Comparison of ENCODE assay signal across 8 cellular contexts in genomic region chr3:131026321-131027151, GRCh38. TPM values are rescaled to one million over a fixed set of nuclear protein-coding genes. Genes with fewer than 3 reads are reported as not detected.
DNase-seq lines count a peak whose midpoint lies in the region; ATAC-seq lines count a peak whose summit lies in the region.

Gene ASTE1 (minus strand): TSS chr3:131026825. CDS start chr3:131025306, 1,519 bp downstream.
Gene NEK11 (plus strand): TSS chr3:131026877. CDS start chr3:131029709, 2,832 bp downstream.

- H3K4me1 ChIP-seq in right cardiac atrium (ENCODE audit: control insufficient read depth, insufficient read depth, low read length) (no peaks in the 10 kb centered on the region), rectal smooth muscle tissue (ENCODE audit: control insufficient read depth, insufficient read depth, low read length) (peaks cover 13% of the 10 kb centered on the region), aorta (ENCODE audit: control insufficient read depth in 1 of 2, insufficient read depth in 2 of 2, low read length in 2 of 2) (peaks cover 4 to 6% of the 10 kb centered on the region in 2 donors)

- H3K27me3 Mint-ChIP-seq in T-helper 1 cell treated with Interleukin-12 subunit alpha and Interleukin-12 subunit beta and Interleukin-4 antibody, amounts not matched to agents 30 μg/mL and 1 μg/mL, for 36 hours (ENCODE audit: low read depth), result peaks cover 8% of the 10 kb centered on the region

- intact Hi-C loops in right cardiac atrium (cut with DNase I), result no loop called here
- intact Hi-C loops in aorta (cut with DNase I), result loop anchor here in 1 of 2 donors (10.0 kb wide), 1 partner anchor 132 kb away; the partner anchor contains the start of gene ATP2C1

- under 1% methylated on average over 56 of the region's 56 CpGs for WGBS in right cardiac atrium
- WGBS in aorta, 2 donors, result 0 to 1% methylated on average over 56 of the region's 56 CpGs

- peaks cover 30% of the 10 kb centered on the region for H3K4me1 Mint-ChIP-seq in T-helper 1 cell treated with Interleukin-12 subunit alpha and Interleukin-12 subunit beta and Interleukin-4 antibody, amounts not matched to agents 30 μg/mL and 1 μg/mL, for 36 hours (ENCODE audit: low read depth)

- H3K36me3 ChIP-seq in rectal smooth muscle tissue (ENCODE audit: control insufficient read depth, insufficient read depth, low read length), result no peaks in the 10 kb centered on the region
- H3K36me3 ChIP-seq in aorta (ENCODE audit: control insufficient read depth in 1 of 2, insufficient read depth in 2 of 2, low read length in 1 of 2), result peaks cover 0 to 2% of the 10 kb centered on the region in 2 donors

- ATAC-seq in GM18498 (IDR thresholded peaks at IDR 0.05; ENCODE audit: unreplicated experiment), result peak; percentile 99
- peak; percentile 99 for ATAC-seq in HG02885 (IDR thresholded peaks at IDR 0.05; ENCODE audit: poor library complexity, unreplicated experiment)
- ATAC-seq in right cardiac atrium, result peak; percentile 99 to 100
- peak; percentile 98 for ATAC-seq in aorta (ENCODE audit: low FRiP score)

- peak within 1 kb of the TSS; percentile 82 for H3K4me3 Mint-ChIP-seq in T-helper 1 cell treated with Interleukin-12 subunit alpha and Interleukin-12 subunit beta and Interleukin-4 antibody, amounts not matched to agents 30 μg/mL and 1 μg/mL, for 36 hours

- H3K27ac Mint-ChIP-seq in T-helper 1 cell treated with Interleukin-12 subunit alpha and Interleukin-12 subunit beta and Interleukin-4 antibody, amounts not matched to agents 30 μg/mL and 1 μg/mL, for 36 hours, result peak within 1 kb of the TSS; percentile 90

- DNase-seq in NCI-H1694 (lab: John Stamatoyannopoulos, UW), result peak; percentile 72
- peak in 57 of 58 donors; percentile 43 to 91 (median 82) for DNase-seq in anterior cingulate cortex (lab: John Stamatoyannopoulos, UW)
- DNase-seq in right cardiac atrium, result peak; percentile 92 to 97 (median 95)
- DNase-seq in aorta, result peak; percentile 95 to 97

- peak within 1 kb of the TSS; percentile 91 for H3K9ac ChIP-seq in rectal smooth muscle tissue (ENCODE audit: low read length)

- H3K4me3 ChIP-seq in right cardiac atrium (ENCODE audit: low read length) (peak within 1 kb of the TSS; percentile 85), rectal smooth muscle tissue (ENCODE audit: low read length) (peak within 1 kb of the TSS; percentile 90), aorta (ENCODE audit: low read length in 2 of 2) (peak within 1 kb of the TSS; percentile 69 to 83)

- H3K36me3 Mint-ChIP-seq in T-helper 1 cell treated with Interleukin-12 subunit alpha and Interleukin-12 subunit beta and Interleukin-4 antibody, amounts not matched to agents 30 μg/mL and 1 μg/mL, for 36 hours (ENCODE audit: low read depth), result peaks cover 28% of the 10 kb centered on the region

- H3K27me3 ChIP-seq in right cardiac atrium (ENCODE audit: control insufficient read depth, insufficient read depth) (no peaks in the 10 kb centered on the region), rectal smooth muscle tissue (ENCODE audit: control insufficient read depth, insufficient read depth, low read length) (no peaks in the 10 kb centered on the region), aorta (ENCODE audit: control insufficient read depth in 1 of 2, insufficient read depth in 2 of 2, low read length in 1 of 2) (no peaks in the 10 kb centered on the region)

- H3K9me3 Mint-ChIP-seq in T-helper 1 cell treated with Interleukin-12 subunit alpha and Interleukin-12 subunit beta and Interleukin-4 antibody, amounts not matched to agents 30 μg/mL and 1 μg/mL, for 36 hours, result no peaks in the 10 kb centered on the region

- H3K27ac ChIP-seq in right cardiac atrium (ENCODE audit: low read length), result peak within 1 kb of the TSS; percentile 87
- H3K27ac ChIP-seq in rectal smooth muscle tissue (ENCODE audit: low read depth, low read length), result peak within 1 kb of the TSS; percentile 89
- peak within 1 kb of the TSS in 1 of 2 donors; percentile 56 for H3K27ac ChIP-seq in aorta (ENCODE audit: low read depth in 1 of 2, low read length in 2 of 2)

- no peaks in the 10 kb centered on the region for H3K9me3 ChIP-seq in right cardiac atrium (ENCODE audit: control insufficient read depth, low read length)
- H3K9me3 ChIP-seq in aorta (ENCODE audit: control insufficient read depth, low read length), result no peaks in the 10 kb centered on the region

RNA-seq across cellular contexts. Expression of gene ASTE1, which starts in this region (rescaled TPM):
- 1 to 10 TPM; 3.5 to 5.1 (median 4.7) TPM for total RNA-seq in right cardiac atrium
- 2.2 TPM for polyA plus RNA-seq in right cardiac atrium
- 1 to 10 TPM; 4.3 to 8.0 TPM for total RNA-seq in aorta
- 1 to 10 TPM; 1.6 to 3.4 TPM for polyA plus RNA-seq in aorta

RNA-seq across cellular contexts. Expression of gene NEK11, which starts in this region (rescaled TPM):
- total RNA-seq in right cardiac atrium, result 1 to 10 TPM; 2.3 to 3.6 (median 2.6) TPM
- 1.1 TPM for polyA plus RNA-seq in right cardiac atrium
- 10 to 100 TPM in 1 of 2 donors, 1 to 10 TPM in 1; 5.9 to 14.5 TPM for total RNA-seq in aorta
- 1 to 10 TPM; 2.4 to 3.0 TPM for polyA plus RNA-seq in aorta
